ENCODE assay signal across 16 cellular contexts in the genomic region with DNA sequence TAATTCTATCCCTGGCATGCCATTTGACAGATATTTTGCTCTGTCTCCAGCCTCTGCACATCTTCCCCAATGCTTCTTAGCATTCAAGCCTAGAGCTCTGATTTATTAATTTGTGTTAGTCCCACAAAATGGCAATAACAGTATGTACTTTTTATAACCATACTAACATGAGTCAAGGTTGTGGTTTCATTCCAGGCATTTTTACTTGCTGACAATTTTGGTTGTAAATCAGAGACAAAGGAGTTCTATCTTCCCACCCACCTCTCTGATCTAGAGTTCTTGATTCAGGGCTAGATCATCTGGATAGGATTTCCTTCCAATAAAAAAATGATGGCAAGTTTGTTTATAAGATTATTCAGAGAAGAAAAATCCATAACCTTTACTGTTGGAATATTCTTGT. TPM values are rescaled to one million over a fixed set of nuclear protein-coding genes. Genes with fewer than 3 reads are reported as not detected.
DNase-seq lines count a peak whose midpoint lies in the region; ATAC-seq, FAIRE-seq and TF ChIP-seq lines count a peak whose summit lies in the region.
"Had no signal": no experiment of that assay in that cellular context is flagged by ENCODE, and none has a peak within 500 bp of the region (broad histone marks: within the 10 kb centered on the region; RNA-seq: fewer than 3 reads in every experiment).

No MANE protein-coding gene starts in this region.

- H3K9me3 ChIP-seq in osteoblast (ENCODE audit: low read depth, low read length), result no peaks in the 10 kb centered on the region
- no peaks in the 10 kb centered on the region for H3K9me3 ChIP-seq in mucosa of descending colon
- no peaks in the 10 kb centered on the region for H3K9me3 ChIP-seq in kidney (ENCODE audit: control insufficient read depth in 1 of 2, low read length in 2 of 2)
- H3K9me3 ChIP-seq: Peyer's patch had no signal

- no peaks in the 10 kb centered on the region for H3K36me3 ChIP-seq in osteoblast (ENCODE audit: insufficient read depth, low read length)
- no peaks in the 10 kb centered on the region for H3K36me3 ChIP-seq in mucosa of descending colon (ENCODE audit: low read depth)
- H3K36me3 ChIP-seq in kidney (ENCODE audit: control insufficient read depth in 1 of 2, insufficient read depth in 2 of 2, low read length in 2 of 2), result no peaks in the 10 kb centered on the region
- H3K36me3 ChIP-seq: Peyer's patch had no signal

- H3K79me2 ChIP-seq in osteoblast (ENCODE audit: insufficient read depth, low read length), result no peaks in the 10 kb centered on the region

- DNase-seq in EL, result peak; percentile 96
- DNase-seq in RCC 7860 (ENCODE audit: low spot score), result peak; percentile 68
- DNase-seq in epithelial cell of esophagus (ENCODE audit: low read depth), result peak; percentile 82
- no peak for DNase-seq in osteoblast (ENCODE audit: insufficient read length, low spot score, missing footprints)
- DNase-seq in mucosa of descending colon, result no peak
- no peak for DNase-seq in hippocampal formation (lab: John Stamatoyannopoulos, UW)
- no peak for DNase-seq in kidney
- DNase-seq in natural killer cell treated with Interleukin-12 subunit alpha and Interleukin-12 subunit beta and Interleukin-15 and Interleukin-18, amount 100 ng/mL, for 72 hours (ENCODE audit: low spot score), result no peak
- DNase-seq: activated naive CD8-positive, alpha-beta T cell treated with anti-CD3 and anti-CD28 coated beads, Interleukin-2, amount 10 ng/mL, durations not matched to agents 7 days and 5 days; dorsolateral prefrontal cortex; mesendoderm; NCI-H446; Peyer's patch; stimulated activated CD4-positive, alpha-beta T cell treated with anti-CD3 and anti-CD28 coated beads, Interleukin-4, amount 100 ng/mL, for 1 hour; stimulated activated naive CD4-positive, alpha-beta T cell had no signal

- H3K36me3 Mint-ChIP-seq in natural killer cell treated with Interleukin-12 subunit alpha and Interleukin-12 subunit beta and Interleukin-15 and Interleukin-18, amount 100 ng/mL, for 72 hours, result no peaks in the 10 kb centered on the region
- H3K36me3 Mint-ChIP-seq: activated naive CD8-positive, alpha-beta T cell treated with anti-CD3 and anti-CD28 coated beads, Interleukin-2, amount 10 ng/mL, durations not matched to agents 7 days and 5 days had no signal

- peak; percentile 77 for FAIRE-seq in RCC 7860 (lab: Jason Lieb, UNC)
- FAIRE-seq in kidney (lab: Jason Lieb, UNC), result no peak

- intact Hi-C loops in mucosa of descending colon (cut with DNase I, micrococcal nuclease) (no loop called here), kidney (cut with DNase I) (no loop called here)

- peak overlapping the region; percentile 56 for H3K4me2 ChIP-seq in osteoblast (ENCODE audit: insufficient read depth, low read length)

- H3K9me3 Mint-ChIP-seq in natural killer cell treated with Interleukin-12 subunit alpha and Interleukin-12 subunit beta and Interleukin-15 and Interleukin-18, amount 100 ng/mL, for 72 hours, result no peaks in the 10 kb centered on the region
- H3K9me3 Mint-ChIP-seq: activated naive CD8-positive, alpha-beta T cell treated with anti-CD3 and anti-CD28 coated beads, Interleukin-2, amount 10 ng/mL, durations not matched to agents 7 days and 5 days had no signal

- H3K4me3 Mint-ChIP-seq in natural killer cell treated with Interleukin-12 subunit alpha and Interleukin-12 subunit beta and Interleukin-15 and Interleukin-18, amount 100 ng/mL, for 72 hours, result no peak overlapping the region
- H3K4me3 Mint-ChIP-seq: activated naive CD8-positive, alpha-beta T cell treated with anti-CD3 and anti-CD28 coated beads, Interleukin-2, amount 10 ng/mL, durations not matched to agents 7 days and 5 days had no signal

- no peak overlapping the region for H3K27ac Mint-ChIP-seq in natural killer cell treated with Interleukin-12 subunit alpha and Interleukin-12 subunit beta and Interleukin-15 and Interleukin-18, amount 100 ng/mL, for 72 hours
- H3K27ac Mint-ChIP-seq: activated naive CD8-positive, alpha-beta T cell treated with anti-CD3 and anti-CD28 coated beads, Interleukin-2, amount 10 ng/mL, durations not matched to agents 7 days and 5 days had no signal

- no peaks in the 10 kb centered on the region for H3K4me1 Mint-ChIP-seq in natural killer cell treated with Interleukin-12 subunit alpha and Interleukin-12 subunit beta and Interleukin-15 and Interleukin-18, amount 100 ng/mL, for 72 hours (ENCODE audit: low read depth in 2 of 2)
- H3K4me1 Mint-ChIP-seq: activated naive CD8-positive, alpha-beta T cell treated with anti-CD3 and anti-CD28 coated beads, Interleukin-2, amount 10 ng/mL, durations not matched to agents 7 days and 5 days had no signal

- H3K27me3 ChIP-seq in osteoblast (ENCODE audit: insufficient read depth, low read length), result peaks cover 4% of the 10 kb centered on the region
- H3K27me3 ChIP-seq: Peyer's patch had no signal

- no peak overlapping the region for H3K4me3 ChIP-seq in epithelial cell of esophagus (ENCODE audit: low read length)
- H3K4me3 ChIP-seq in osteoblast (ENCODE audit: insufficient read depth, low read length), result no peak overlapping the region
- no peak overlapping the region for H3K4me3 ChIP-seq in mucosa of descending colon
- no peak overlapping the region for H3K4me3 ChIP-seq in kidney (ENCODE audit: low read length in 2 of 2)
- H3K4me3 ChIP-seq: dorsolateral prefrontal cortex, Peyer's patch had no signal

- H3K9ac ChIP-seq in kidney (ENCODE audit: low read length in 2 of 2), result no peak overlapping the region

- peaks cover 33 to 53% of the 10 kb centered on the region in 2 donors for H3K27me3 Mint-ChIP-seq in natural killer cell treated with Interleukin-12 subunit alpha and Interleukin-12 subunit beta and Interleukin-15 and Interleukin-18, amount 100 ng/mL, for 72 hours

- no peak for ATAC-seq in mucosa of descending colon
- no peak for ATAC-seq in natural killer cell treated with Interleukin-12 subunit alpha and Interleukin-12 subunit beta and Interleukin-15 and Interleukin-18, amount 100 ng/mL, for 72 hours

- H3K4me1 ChIP-seq in osteoblast (ENCODE audit: insufficient read depth, low read length), result peaks cover 23% of the 10 kb centered on the region
- no peaks in the 10 kb centered on the region for H3K4me1 ChIP-seq in mucosa of descending colon (ENCODE audit: low read depth)
- no peaks in the 10 kb centered on the region for H3K4me1 ChIP-seq in kidney (ENCODE audit: control insufficient read depth in 1 of 2, insufficient read depth in 1 of 2, low read depth in 1 of 2, low read length in 2 of 2)
- H3K4me1 ChIP-seq: Peyer's patch had no signal

- H3K27ac ChIP-seq in osteoblast (ENCODE audit: low read depth, low read length) (peak overlapping the region; percentile 51), kidney (ENCODE audit: low read depth in 2 of 2, low read length in 2 of 2) (no peak overlapping the region)
- H3K27ac ChIP-seq: dorsolateral prefrontal cortex, Peyer's patch had no signal

- H4K20me1 ChIP-seq in osteoblast (ENCODE audit: insufficient read depth, low read length), result no peaks in the 10 kb centered on the region

- TF ChIP-seq CTCF in epithelial cell of esophagus (IDR thresholded peaks at IDR 0.05; ENCODE audit: insufficient read depth, low read depth, low read length, missing control alignments) (no peak), osteoblast (IDR thresholded peaks at IDR 0.05; ENCODE audit: extremely low read depth, low read depth, low read length) (no peak), mucosa of descending colon (IDR thresholded peaks at IDR 0.05) (no peak), kidney (IDR thresholded peaks at IDR 0.05; ENCODE audit: borderline replicate concordance, extremely low read depth, insufficient read depth) (no peak)

- H2AFZ ChIP-seq in osteoblast (ENCODE audit: low read length), result no peak overlapping the region

RNA-seq across cellular contexts. Expression of gene CISTR, which starts 18.5 kb away (rescaled TPM):
- total RNA-seq in osteoblast (not detected in 2 replicates), mucosa of descending colon (not detected), kidney (not detected)
- polyA plus RNA-seq in kidney (ENCODE audit: insufficient read depth, low read depth, low replicate concordance), result not detected
- not detected for total RNA-seq in natural killer cell treated with Interleukin-12 subunit alpha and Interleukin-12 subunit beta and Interleukin-15 and Interleukin-18, amount 100 ng/mL, for 72 hours
- total RNA-seq: activated naive CD8-positive, alpha-beta T cell treated with anti-CD3 and anti-CD28 coated beads, Interleukin-2, amount 10 ng/mL, durations not matched to agents 7 days and 5 days; Peyer's patch; posterior vena cava had no signal

RNA-seq across cellular contexts. Expression of gene CALCOCO1, which starts 43.0 kb away (rescaled TPM):
- 167 and 174 TPM in 2 replicates for total RNA-seq in osteoblast
- 100 to 1,000 TPM in 2 of 3 donors, 10 to 100 TPM in 1; 62.2 to 235 (median 119) TPM for total RNA-seq in mucosa of descending colon
- 109 TPM for total RNA-seq in kidney
- 82.2 TPM for polyA plus RNA-seq in kidney (ENCODE audit: insufficient read depth, low read depth, low replicate concordance)
- 10 to 100 TPM; 39.0 to 79.8 TPM for total RNA-seq in natural killer cell treated with Interleukin-12 subunit alpha and Interleukin-12 subunit beta and Interleukin-15 and Interleukin-18, amount 100 ng/mL, for 72 hours

Comparison
In these comparisons a context has a peak if more than half of its experiments do, and no peak if none do; other contexts are left out.
1. DNase-seq: peak in EL (single experiment), RCC 7860 (single experiment) and epithelial cell of esophagus (single experiment); none in osteoblast (single experiment), mucosa of descending colon (0 of 3), hippocampal formation (0 of 2), kidney (single experiment) and natural killer cell treated with Interleukin-12 subunit alpha and Interleukin-12 subunit beta and Interleukin-15 and Interleukin-18, amount 100 ng/mL, for 72 hours (single experiment).